Comparison of ENCODE assay signal across 16 cellular contexts in the genomic region with DNA sequence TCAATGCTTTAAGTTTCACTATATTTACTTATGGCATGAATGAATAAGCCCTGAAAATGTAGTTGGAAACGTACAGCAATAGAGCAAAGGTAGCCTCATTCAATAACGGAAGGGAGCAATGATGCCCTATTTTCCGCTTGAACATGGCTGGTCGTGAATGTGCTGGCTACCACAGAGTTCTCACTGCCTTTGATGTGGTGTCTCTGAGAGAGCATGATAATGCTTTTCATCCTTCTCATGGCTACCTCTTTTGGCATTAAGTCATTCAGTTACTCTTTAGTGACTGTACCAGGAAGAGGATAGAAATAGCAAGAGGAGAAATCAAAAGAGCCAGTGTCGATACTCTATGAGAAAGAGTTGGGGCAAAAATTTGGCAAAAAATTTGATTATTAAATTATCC.
DNase-seq lines count a peak whose midpoint lies in the region; ATAC-seq, FAIRE-seq and TF ChIP-seq lines count a peak whose summit lies in the region.
"Had no signal": no experiment of that assay in that cellular context is flagged by ENCODE, and none has a peak within 500 bp of the region (broad histone marks: within the 10 kb centered on the region; RNA-seq: fewer than 3 reads in every experiment).

No MANE protein-coding gene starts in this region.

- H3K36me3 ChIP-seq in GM12878 (ENCODE audit: control insufficient read depth in 2 of 2, insufficient read depth in 2 of 2, low read length in 1 of 2) (no peaks in the 10 kb centered on the region), heart left ventricle (peaks cover 0 to 11% (median 0%) of the 10 kb centered on the region in 9 donors)
- H3K36me3 ChIP-seq: ovary had no signal

- no peaks in the 10 kb centered on the region for H3K9me3 Mint-ChIP-seq in activated naive CD8-positive, alpha-beta T cell (ENCODE audit: low read depth)
- H3K9me3 Mint-ChIP-seq in activated naive CD8-positive, alpha-beta T cell treated with anti-CD3 and anti-CD28 coated beads for 36 hours = no peaks in the 10 kb centered on the region
- H3K9me3 Mint-ChIP-seq in stimulated activated naive B cell treated with anti-CD40 and anti-IgM and Interleukin-4, amounts not matched to agents 10 μg/mL and 1 μg/mL and 100 μg/mL, for 72 hours = no peaks in the 10 kb centered on the region
- H3K9me3 Mint-ChIP-seq: GM23338 had no signal

- H3K79me2 ChIP-seq in GM12878 (ENCODE audit: control insufficient read depth, insufficient read depth, low read length) = no peaks in the 10 kb centered on the region

- RAD21 ChIA-PET in GM12878 (lab: Charles Lee; ENCODE audit: unreplicated experiment) = interaction anchor here (0.9 kb wide), 1 partner anchor 12 kb away, joined by 3 read pairs; no protein-coding TSS in a partner anchor

- WGBS in GM12878 (ENCODE audit: insufficient coverage, insufficient replicate concordance, low lambda C conversion rate, missing lambda C conversion rate) = 25% methylated on average over 5 of the region's 5 CpGs
- WGBS in heart left ventricle, 4 donors = 95 to 98% (median 97%) methylated on average over 5 of the region's 5 CpGs

- no peak overlapping the region for H3K4me2 ChIP-seq in GM12878 (ENCODE audit: control insufficient read depth, insufficient read depth)
- H3K4me2 ChIP-seq: GM23338 had no signal

- intact Hi-C loops in GM12878 (cut with micrococcal nuclease; ENCODE audit: unreplicated experiment) = no loop called here
- intact Hi-C loops in left cardiac atrium (cut with DNase I) = no loop called here
- intact Hi-C loops in heart left ventricle (cut with DNase I) = no loop called here

- peaks cover 5% of the 10 kb centered on the region for H3K36me3 Mint-ChIP-seq in activated naive CD8-positive, alpha-beta T cell
- peaks cover 12% of the 10 kb centered on the region for H3K36me3 Mint-ChIP-seq in activated naive CD8-positive, alpha-beta T cell treated with anti-CD3 and anti-CD28 coated beads for 36 hours
- peaks cover 7 to 31% of the 10 kb centered on the region in 2 donors for H3K36me3 Mint-ChIP-seq in stimulated activated naive B cell treated with anti-CD40 and anti-IgM and Interleukin-4, amounts not matched to agents 10 μg/mL and 1 μg/mL and 100 μg/mL, for 72 hours

- in situ Hi-C loops in GM12878 (cut with MboI) = no loop called here

- no peaks in the 10 kb centered on the region for H4K20me1 ChIP-seq in GM12878 (ENCODE audit: control insufficient read depth, insufficient read depth)

- SMC1A ChIA-PET in GM12878 (lab: Charles Lee; ENCODE audit: uncharacterized antibody, unreplicated experiment) = interaction anchor here (1.2 to 2.1 kb wide), 2 partner anchors 8 to 11 kb away, joined by 4 to 5 read pairs; no protein-coding TSS in a partner anchor

- POLR2A ChIA-PET in GM12878 (lab: Charles Lee) = no interaction called here

- TF ChIP-seq POLR2A in GM12878 (IDR thresholded peaks at IDR 0.05; ENCODE audit: low read depth, low read length) (no peak), heart left ventricle (IDR thresholded peaks at IDR 0.05) (no peak)

- H3K9me3 ChIP-seq in GM12878 (replicated peaks; ENCODE audit: control insufficient read depth, insufficient read depth, low read length) = no peaks in the 10 kb centered on the region
- H3K9me3 ChIP-seq in heart left ventricle = no peaks in the 10 kb centered on the region
- H3K9me3 ChIP-seq: ovary, stomach had no signal

- CTCF ChIA-PET in GM12878 (lab: Yijun Ruan, JAX) = interaction anchor here (1.2 kb wide), 1 partner anchor 10 kb away, joined by 4 read pairs; no protein-coding TSS in a partner anchor

- H3K27ac ChIP-seq in GM12878 (ENCODE audit: control insufficient read depth, insufficient read depth) (no peak overlapping the region), heart left ventricle (no peak overlapping the region)
- H3K27ac ChIP-seq: ovary, SK-N-MC, stomach had no signal

- FAIRE-seq in GM12878 (lab: Jason Lieb, UNC) = no peak
- FAIRE-seq: astrocyte, GM19239 had no signal

- peak overlapping the region; percentile 87 for H3K27ac Mint-ChIP-seq in activated naive CD8-positive, alpha-beta T cell
- H3K27ac Mint-ChIP-seq in activated naive CD8-positive, alpha-beta T cell treated with anti-CD3 and anti-CD28 coated beads for 36 hours = no peak overlapping the region
- H3K27ac Mint-ChIP-seq in stimulated activated naive B cell treated with anti-CD40 and anti-IgM and Interleukin-4, amounts not matched to agents 10 μg/mL and 1 μg/mL and 100 μg/mL, for 72 hours = no peak overlapping the region
- H3K27ac Mint-ChIP-seq: GM23338 had no signal

- no peak for TF ChIP-seq EP300 in GM12878 (IDR thresholded peaks at IDR 0.05; ENCODE audit: borderline replicate concordance in 1 of 2, control insufficient read depth in 1 of 2, low read depth in 2 of 2, low read length in 2 of 2)

- H2AFZ ChIP-seq in GM12878 (ENCODE audit: control insufficient read depth, low read depth, low read length) = no peak overlapping the region
- H2AFZ ChIP-seq: GM23338 had no signal

- no TSS peak for BruUV-seq in GM12878 (replicated peaks; lab: Mats Ljungman, UMichigan)

- H3K4me1 Mint-ChIP-seq in activated naive CD8-positive, alpha-beta T cell (ENCODE audit: low read depth) = peaks cover 25% of the 10 kb centered on the region
- H3K4me1 Mint-ChIP-seq in activated naive CD8-positive, alpha-beta T cell treated with anti-CD3 and anti-CD28 coated beads for 36 hours = peaks cover 9% of the 10 kb centered on the region
- H3K4me1 Mint-ChIP-seq in stimulated activated naive B cell treated with anti-CD40 and anti-IgM and Interleukin-4, amounts not matched to agents 10 μg/mL and 1 μg/mL and 100 μg/mL, for 72 hours = no peaks in the 10 kb centered on the region

- ATAC-seq in GM12878 (peak; percentile 27; the same call in 1 of the 3 replicates), left cardiac atrium (no peak), heart left ventricle (no peak)
- ATAC-seq in stimulated activated naive B cell treated with anti-CD40 and anti-IgM and Interleukin-4, amounts not matched to agents 10 μg/mL and 1 μg/mL and 100 μg/mL, for 72 hours (replicated peaks) = peak; percentile 19 to 34
- ATAC-seq: GM23338 had no signal

- no peak overlapping the region for H3K9ac ChIP-seq in GM12878 (ENCODE audit: control insufficient read depth, insufficient read depth, low read length)

- TF ChIP-seq RAD21 in GM12878 (IDR thresholded peaks at IDR 0.05; ENCODE audit: insufficient read depth, low read depth, low read length) = no peak

- no peaks in the 10 kb centered on the region for H3K27me3 Mint-ChIP-seq in activated naive CD8-positive, alpha-beta T cell
- H3K27me3 Mint-ChIP-seq in activated naive CD8-positive, alpha-beta T cell treated with anti-CD3 and anti-CD28 coated beads for 36 hours = no peaks in the 10 kb centered on the region
- H3K27me3 Mint-ChIP-seq in stimulated activated naive B cell treated with anti-CD40 and anti-IgM and Interleukin-4, amounts not matched to agents 10 μg/mL and 1 μg/mL and 100 μg/mL, for 72 hours = no peaks in the 10 kb centered on the region

- no peaks in the 10 kb centered on the region; the same call in 1 of the 2 replicates for H3K4me1 ChIP-seq in GM12878 (ENCODE audit: control insufficient read depth, insufficient read depth, low read length)
- peaks cover 0 to 24% (median 7%) of the 10 kb centered on the region in 12 donors for H3K4me1 ChIP-seq in heart left ventricle

- no peak for TF ChIP-seq CTCF in GM12878 (IDR thresholded peaks at IDR 0.05 in 2 of 3, conservative IDR thresholded peaks at IDR 0.05 in 1 of 3; ENCODE audit: control insufficient read depth in 2 of 3, extremely low read depth in 1 of 3, insufficient read depth in 1 of 3, low read depth in 3 of 3, low read length in 3 of 3)
- no peak for TF ChIP-seq CTCF in heart left ventricle (IDR thresholded peaks at IDR 0.05)

- H3K27me3 ChIP-seq in GM12878 (replicated peaks in 1 of 2; ENCODE audit: control insufficient read depth in 2 of 2, insufficient read depth in 2 of 2, low read length in 1 of 2) (no peaks in the 10 kb centered on the region), heart left ventricle (no peaks in the 10 kb centered on the region)
- H3K27me3 ChIP-seq: ovary, stomach had no signal

- no peak for DNase-seq in activated naive CD8-positive, alpha-beta T cell treated with anti-CD3 and anti-CD28 coated beads for 36 hours
- DNase-seq in T-helper 1 cell (peak in 3 of 5 donors; percentile 2 to 92 (median 21)), GM12878 (ENCODE audit: low read depth, low spot score) (no peak), iPS-NIHi11 (ENCODE audit: low spot score) (no peak), left cardiac atrium (no peak), heart left ventricle (no peak)
- no peak for DNase-seq in stimulated activated naive B cell treated with anti-CD40 and anti-IgM and Interleukin-4, amounts not matched to agents 10 μg/mL and 1 μg/mL and 100 μg/mL, for 72 hours
- DNase-seq: activated CD4-positive, CD25-positive, alpha-beta regulatory T cell treated with anti-CD3 and anti-CD28 coated beads, Interleukin-2, amount 50 U/mL, for 72 hours; DMS153; ovary; stomach had no signal

- H3K4me3 ChIP-seq in GM12878 = no peak overlapping the region
- no peak overlapping the region for H3K4me3 ChIP-seq in heart left ventricle
- H3K4me3 ChIP-seq: GM23338, ovary, SK-N-MC, stomach had no signal

- H3K4me3 Mint-ChIP-seq in activated naive CD8-positive, alpha-beta T cell = peak overlapping the region; percentile 65
- no peak overlapping the region for H3K4me3 Mint-ChIP-seq in activated naive CD8-positive, alpha-beta T cell treated with anti-CD3 and anti-CD28 coated beads for 36 hours
- no peak overlapping the region for H3K4me3 Mint-ChIP-seq in stimulated activated naive B cell treated with anti-CD40 and anti-IgM and Interleukin-4, amounts not matched to agents 10 μg/mL and 1 μg/mL and 100 μg/mL, for 72 hours
- H3K4me3 Mint-ChIP-seq: GM23338 had no signal

TF ChIP-seq in GM12878, 131 proteins besides CTCF, POLR2A, EP300 and RAD21 (continues in another document):
- TF ChIP-seq RUNX3 (IDR thresholded peaks at IDR 0.05; ENCODE audit: low read length) = peak; percentile 88
- TF ChIP-seq ZBED1 (IDR thresholded peaks at IDR 0.05; ENCODE audit: borderline replicate concordance) = no peak

Comparison
In these comparisons a context has a peak if more than half of its experiments do, and no peak if none do; other contexts are left out.
1. DNase-seq: peak in T-helper 1 cell (3 of 5); none in activated naive CD8-positive, alpha-beta T cell treated with anti-CD3 and anti-CD28 coated beads for 36 hours (single experiment), GM12878 (single experiment), stimulated activated naive B cell treated with anti-CD40 and anti-IgM and Interleukin-4, amounts not matched to agents 10 μg/mL and 1 μg/mL and 100 μg/mL, for 72 hours (single experiment), iPS-NIHi11 (single experiment), left cardiac atrium (single experiment) and heart left ventricle (0 of 5).
2. ATAC-seq: peak in GM12878 (single experiment) and stimulated activated naive B cell treated with anti-CD40 and anti-IgM and Interleukin-4, amounts not matched to agents 10 μg/mL and 1 μg/mL and 100 μg/mL, for 72 hours (2 of 2); none in left cardiac atrium (0 of 2) and heart left ventricle (0 of 4).